8 cellular contexts compared by ENCODE assay signal in genomic region chr10:29998142-29998808, GRCh38.
DNase-seq lines count a peak whose midpoint lies in the region; ATAC-seq and TF ChIP-seq lines count a peak whose summit lies in the region.

No MANE protein-coding gene starts in this region.

- H3K4me1 Mint-ChIP-seq in natural killer cell treated with Interleukin-12 subunit alpha and Interleukin-12 subunit beta and Interleukin-15 and Interleukin-18, amount 100 ng/mL, for 72 hours (ENCODE audit: low read depth in 2 of 2), result peaks cover 9 to 13% of the 10 kb centered on the region in 2 donors
- H3K4me1 Mint-ChIP-seq in stimulated activated naive B cell treated with anti-CD40 and anti-IgM and Interleukin-4, amounts not matched to agents 10 μg/mL and 1 μg/mL and 100 μg/mL, for 72 hours, result peaks cover 0 to 3% of the 10 kb centered on the region in 2 donors

- peaks cover 5 to 59% (median 22%) of the 10 kb centered on the region in 3 donors for H3K4me1 ChIP-seq in esophagus squamous epithelium

- no peaks in the 10 kb centered on the region for H3K9me3 ChIP-seq in esophagus squamous epithelium

- no peaks in the 10 kb centered on the region for H3K9me3 Mint-ChIP-seq in natural killer cell treated with Interleukin-12 subunit alpha and Interleukin-12 subunit beta and Interleukin-15 and Interleukin-18, amount 100 ng/mL, for 72 hours
- no peaks in the 10 kb centered on the region for H3K9me3 Mint-ChIP-seq in stimulated activated naive B cell treated with anti-CD40 and anti-IgM and Interleukin-4, amounts not matched to agents 10 μg/mL and 1 μg/mL and 100 μg/mL, for 72 hours

- H3K27me3 ChIP-seq in BJ (ENCODE audit: control insufficient read depth, insufficient read depth, low read length) (peaks cover 10% of the 10 kb centered on the region), esophagus squamous epithelium (no peaks in the 10 kb centered on the region)

- no peaks in the 10 kb centered on the region for H3K36me3 Mint-ChIP-seq in natural killer cell treated with Interleukin-12 subunit alpha and Interleukin-12 subunit beta and Interleukin-15 and Interleukin-18, amount 100 ng/mL, for 72 hours
- H3K36me3 Mint-ChIP-seq in stimulated activated naive B cell treated with anti-CD40 and anti-IgM and Interleukin-4, amounts not matched to agents 10 μg/mL and 1 μg/mL and 100 μg/mL, for 72 hours, result no peaks in the 10 kb centered on the region

- intact Hi-C loops in esophagus squamous epithelium (cut with DNase I), result loop anchor here (10.0 kb wide), 2 partner anchors 237 to 263 kb away; no protein-coding TSS in a partner anchor

- 46 to 48% methylated on average over 9 to 12 of the region's 12 CpGs for WGBS in esophagus squamous epithelium, 2 donors

- H3K36me3 ChIP-seq in BJ (ENCODE audit: control insufficient read depth, insufficient read depth, low read length) (no peaks in the 10 kb centered on the region), esophagus squamous epithelium (no peaks in the 10 kb centered on the region)

- H3K4me3 Mint-ChIP-seq in natural killer cell treated with Interleukin-12 subunit alpha and Interleukin-12 subunit beta and Interleukin-15 and Interleukin-18, amount 100 ng/mL, for 72 hours, result no peak overlapping the region
- no peak overlapping the region for H3K4me3 Mint-ChIP-seq in stimulated activated naive B cell treated with anti-CD40 and anti-IgM and Interleukin-4, amounts not matched to agents 10 μg/mL and 1 μg/mL and 100 μg/mL, for 72 hours

- POLR2A ChIA-PET in BJ (lab: Charles Lee), result no interaction called here

- CTCF ChIA-PET in BJ (lab: Yijun Ruan, JAX), result interaction anchor here (0.7 to 7.7 kb wide), 42 partner anchors 10 to 593 kb away, joined by 3 to 165 read pairs (median 5); no protein-coding TSS in a partner anchor

- peak; percentile 100 for TF ChIP-seq CTCF in BJ (IDR thresholded peaks at IDR 0.05; ENCODE audit: insufficient read depth, low read depth, low read length)
- peak; percentile 70 to 97 (median 95) for TF ChIP-seq CTCF in esophagus squamous epithelium (IDR thresholded peaks at IDR 0.05)

- peaks cover 31 to 39% of the 10 kb centered on the region in 2 donors for H3K27me3 Mint-ChIP-seq in natural killer cell treated with Interleukin-12 subunit alpha and Interleukin-12 subunit beta and Interleukin-15 and Interleukin-18, amount 100 ng/mL, for 72 hours
- peaks cover 30 to 54% of the 10 kb centered on the region in 2 donors for H3K27me3 Mint-ChIP-seq in stimulated activated naive B cell treated with anti-CD40 and anti-IgM and Interleukin-4, amounts not matched to agents 10 μg/mL and 1 μg/mL and 100 μg/mL, for 72 hours

- TF ChIP-seq POLR2A in esophagus squamous epithelium (IDR thresholded peaks at IDR 0.05), result no peak

- DNase-seq in BJ (ENCODE audit: low read depth) (peak; percentile 16), OCI-M1 (lab: John Stamatoyannopoulos, UW) (peak; percentile 83), activated T-cell treated with anti-CD3 and anti-CD28 coated beads for 24 hours (ENCODE audit: low read depth) (peak; percentile 61), esophagus squamous epithelium (lab: John Stamatoyannopoulos, UW) (no peak)
- peak; percentile 79 for DNase-seq in natural killer cell treated with Interleukin-12 subunit alpha and Interleukin-12 subunit beta and Interleukin-15 and Interleukin-18, amount 100 ng/mL, for 72 hours (ENCODE audit: low spot score)
- peak; percentile 65 for DNase-seq in stimulated activated naive B cell treated with anti-CD40 and anti-IgM and Interleukin-4, amounts not matched to agents 10 μg/mL and 1 μg/mL and 100 μg/mL, for 72 hours

- no peak overlapping the region for H3K27ac ChIP-seq in esophagus squamous epithelium

- H3K4me3 ChIP-seq in BJ (ENCODE audit: low read depth, low read length) (no peak overlapping the region), esophagus squamous epithelium (no peak overlapping the region)

- ATAC-seq in GM19035 (IDR thresholded peaks at IDR 0.05; ENCODE audit: unreplicated experiment), result peak; percentile 75
- ATAC-seq in HG03520 (IDR thresholded peaks at IDR 0.05; ENCODE audit: unreplicated experiment), result peak; percentile 65
- ATAC-seq in natural killer cell treated with Interleukin-12 subunit alpha and Interleukin-12 subunit beta and Interleukin-15 and Interleukin-18, amount 100 ng/mL, for 72 hours, result peak; percentile 72 to 83
- peak; percentile 84 to 88 for ATAC-seq in stimulated activated naive B cell treated with anti-CD40 and anti-IgM and Interleukin-4, amounts not matched to agents 10 μg/mL and 1 μg/mL and 100 μg/mL, for 72 hours (replicated peaks)

- H3K27ac Mint-ChIP-seq in natural killer cell treated with Interleukin-12 subunit alpha and Interleukin-12 subunit beta and Interleukin-15 and Interleukin-18, amount 100 ng/mL, for 72 hours, result no peak overlapping the region
- H3K27ac Mint-ChIP-seq in stimulated activated naive B cell treated with anti-CD40 and anti-IgM and Interleukin-4, amounts not matched to agents 10 μg/mL and 1 μg/mL and 100 μg/mL, for 72 hours, result no peak overlapping the region
